30 cellular contexts compared by ENCODE assay signal in the genomic region with DNA sequence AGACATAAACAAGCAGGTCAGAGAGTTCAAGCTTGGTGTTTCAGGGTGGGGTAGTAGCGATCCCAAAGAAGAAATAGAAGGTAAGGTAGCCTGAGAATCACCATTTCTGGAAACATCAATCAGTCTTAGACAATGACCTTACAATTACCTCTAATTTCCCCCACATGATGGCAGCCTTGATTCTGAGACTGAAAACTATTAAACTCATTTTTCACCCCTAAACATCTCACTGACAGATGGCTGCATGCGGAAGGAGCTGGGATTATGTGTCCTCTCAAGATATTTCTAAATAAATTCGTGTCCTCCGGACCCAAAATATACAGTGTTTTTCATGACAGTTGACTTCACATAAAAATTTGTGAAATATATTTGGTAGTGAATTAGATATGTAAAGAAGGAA.
DNase-seq lines count a peak whose midpoint lies in the region; FAIRE-seq and TF ChIP-seq lines count a peak whose summit lies in the region.
"Had no signal": no experiment of that assay in that cellular context is flagged by ENCODE, and none has a peak within 500 bp of the region (broad histone marks: within the 10 kb centered on the region; RNA-seq: fewer than 3 reads in every experiment).

No MANE protein-coding gene starts in this region.

- H3K9me3 ChIP-seq in H1 (ENCODE audit: insufficient read depth in 2 of 2, low read depth in 1 of 2, low read length in 1 of 2), result no peaks in the 10 kb centered on the region
- H3K9me3 ChIP-seq: body of pancreas, colonic mucosa, neutrophil, thyroid gland, vagina had no signal

- TF ChIP-seq CTCF in H1 (IDR thresholded peaks at IDR 0.05; ENCODE audit: control extremely low read depth in 1 of 3, insufficient read depth in 1 of 3, low read depth in 1 of 3, low read length in 3 of 3), result no peak; a peak in 1 of 4 replicates

- no peak overlapping the region for H4K8ac ChIP-seq in H1 (ENCODE audit: extremely low read depth, insufficient read depth, low read length)

- DNase-seq in DMS 273 (lab: John Stamatoyannopoulos, UW; ENCODE audit: unreplicated experiment) (peak; percentile 19), DMS 273 treated with DMSO at 0.1 percent for 48 hours (lab: John Stamatoyannopoulos, UW) (no peak), NCI-H2171 treated with DMSO at 0.1 percent for 48 hours (lab: John Stamatoyannopoulos, UW) (peak; percentile 55), H1 (ENCODE audit: low read depth in 1 of 2, low spot score in 2 of 2) (no peak), pons (ENCODE audit: low spot score) (peak; percentile 93), GDM1 (lab: John Stamatoyannopoulos, UW) (no peak), RKO (ENCODE audit: low spot score) (no peak), OCI-M2 (lab: John Stamatoyannopoulos, UW; ENCODE audit: unreplicated experiment) (no peak)
- DNase-seq: activated CD4-positive, alpha-beta T cell treated with anti-CD3 and anti-CD28 coated beads for 48 hours; activated CD8-positive, alpha-beta memory T cell treated with anti-CD3 and anti-CD28 coated beads for 24 hours; activated gamma-delta T cell treated with Interleukin-2 at 50 U/mL for 16 hours; body of pancreas; colonic mucosa; effector memory CD8-positive, alpha-beta T cell; foreskin fibroblast; heart right ventricle; left colon; NCI-H1092 treated with DMSO at 0.1 percent for 48 hours; NCI-H187 treated with DMSO at 0.1 percent for 48 hours; NCI-H2227 treated with DMSO at 0.1 percent for 48 hours; NCI-H748 treated with DMSO at 0.1 percent for 48 hours; T-helper 9 cell; thyroid gland; WERI-Rb-1 had no signal

- no peak overlapping the region for H3K56ac ChIP-seq in H1 (replicated peaks; ENCODE audit: insufficient read length, low read depth, low read length)

- H4K5ac ChIP-seq in H1 (ENCODE audit: insufficient read length, low read depth, low read length), result no peak overlapping the region

- no peak overlapping the region for H2BK12ac ChIP-seq in H1 (ENCODE audit: low read depth, low read length)

- no peaks in the 10 kb centered on the region for H3K36me3 ChIP-seq in H1 (ENCODE audit: control insufficient read depth in 2 of 4, insufficient read depth in 4 of 4, low read length in 3 of 4)
- H3K36me3 ChIP-seq: colonic mucosa, neutrophil, thyroid gland, vagina, WERI-Rb-1 had no signal

- H2AFZ ChIP-seq in H1 (ENCODE audit: low read length), result no peak overlapping the region

- POLR2A ChIA-PET in H1 (lab: Charles Lee; ENCODE audit: partially characterized antibody), result no interaction called here

- H2BK120ac ChIP-seq in H1 (replicated peaks; ENCODE audit: low read depth, low read length), result no peak overlapping the region

- no peaks in the 10 kb centered on the region for H3K23me2 ChIP-seq in H1 (ENCODE audit: low read depth, low read length)

- FAIRE-seq in H1 (lab: Jason Lieb, UNC), result no peak
- FAIRE-seq: GM19239, H54 had no signal

- H3K79me1 ChIP-seq in H1 (ENCODE audit: low read depth, low read length), result no peaks in the 10 kb centered on the region

- WGBS in H1 (ENCODE audit: extremely low coverage in 1 of 2, insufficient coverage in 1 of 2, insufficient read length in 1 of 2, insufficient replicate concordance in 2 of 2, low coverage in 1 of 2, low lambda C conversion rate in 2 of 2, missing lambda C conversion rate in 1 of 2), 2 experiments, result 66% methylated on average over 4 of the region's 4 CpGs; no CpG with 5 or more reads in 1 of the 2 experiments

- H4K91ac ChIP-seq in H1 (replicated peaks; ENCODE audit: insufficient read length, low read length), result no peak overlapping the region

- no peak for TF ChIP-seq POLR2A in H1 (IDR thresholded peaks at IDR 0.05; ENCODE audit: control extremely low read depth in 1 of 2, low read depth in 2 of 2, low read length in 2 of 2)

- no peak overlapping the region for H2BK15ac ChIP-seq in H1 (ENCODE audit: low read length)

- H3K23ac ChIP-seq in H1 (ENCODE audit: insufficient read length), result no peak overlapping the region

- no peak overlapping the region for H3K4me3 ChIP-seq in H1 (ENCODE audit: extremely low read depth in 1 of 4, insufficient read depth in 2 of 4, low read depth in 3 of 4, low read length in 4 of 4)
- H3K4me3 ChIP-seq: body of pancreas, colonic mucosa, heart right ventricle, skin epidermis, thyroid gland, vagina had no signal

- no peak overlapping the region for H3K14ac ChIP-seq in H1 (ENCODE audit: insufficient read length)

- H2BK5ac ChIP-seq in H1 (ENCODE audit: low read depth, low read length), result no peak overlapping the region

- TF ChIP-seq RAD21 in H1 (IDR thresholded peaks at IDR 0.05 in 1 of 2, conservative IDR thresholded peaks at IDR 0.05 in 1 of 2; ENCODE audit: low read depth in 2 of 2, low read length in 2 of 2), result peak; percentile 16 to 19; a peak in 2 of 4 replicates

- H3K4ac ChIP-seq in H1 (replicated peaks; ENCODE audit: insufficient read length, low read depth, low read length), result no peak overlapping the region

- H2AK5ac ChIP-seq in H1 (ENCODE audit: low read depth, low read length), result no peak overlapping the region

- no peak for TF ChIP-seq EP300 in H1 (IDR thresholded peaks at IDR 0.05; ENCODE audit: borderline replicate concordance in 1 of 2, low read depth in 2 of 2, low read length in 2 of 2)

- H3K27me3 ChIP-seq in H1 (replicated peaks in 1 of 4; ENCODE audit: control insufficient read depth in 3 of 4, extremely low read depth in 1 of 4, insufficient read depth in 3 of 4, low read length in 3 of 4), result no peaks in the 10 kb centered on the region
- H3K27me3 ChIP-seq: body of pancreas, colonic mucosa, thyroid gland, vagina had no signal

- H3K4me2 ChIP-seq in H1 (ENCODE audit: insufficient read depth in 1 of 2, low read depth in 2 of 2, low read length in 2 of 2), result no peak overlapping the region

- CTCF ChIA-PET in H1 (lab: Charles Lee; ENCODE audit: partially characterized antibody), result no interaction called here

- no peaks in the 10 kb centered on the region for H4K20me1 ChIP-seq in H1 (replicated peaks in 1 of 2; ENCODE audit: control insufficient read depth in 1 of 2, insufficient read depth in 2 of 2, low read length in 2 of 2)

- H3K27ac ChIP-seq in H1 (ENCODE audit: low read depth, low read length), result no peak overlapping the region
- H3K27ac ChIP-seq: 22Rv1, body of pancreas, colonic mucosa, heart right ventricle, neutrophil, skin epidermis, thyroid gland, vagina, WERI-Rb-1 had no signal

- no peak overlapping the region for H3K9ac ChIP-seq in H1 (replicated peaks in 1 of 4; ENCODE audit: extremely low read depth in 1 of 4, low read depth in 3 of 4, low read length in 3 of 4)

- H3K18ac ChIP-seq in H1 (ENCODE audit: extremely low read depth, low read length), result no peak overlapping the region

- H2BK20ac ChIP-seq in H1 (ENCODE audit: low read length), result no peak overlapping the region

- H3K4me1 ChIP-seq in H1 (replicated peaks in 1 of 4; ENCODE audit: control insufficient read depth in 3 of 4, insufficient read depth in 4 of 4, low read length in 3 of 4), result no peaks in the 10 kb centered on the region; a peak in 1 of 7 replicates
- H3K4me1 ChIP-seq: body of pancreas, colonic mucosa, heart right ventricle, vagina had no signal

- H3K79me2 ChIP-seq in H1 (ENCODE audit: control insufficient read depth in 1 of 2, insufficient read depth in 2 of 2, low read length in 2 of 2), result no peaks in the 10 kb centered on the region

TF ChIP-seq in H1, 55 proteins besides CTCF, POLR2A, EP300 and RAD21:
- TF ChIP-seq SAP30 (IDR thresholded peaks at IDR 0.05; ENCODE audit: insufficient read depth, insufficient replicate concordance, low read length) (no peak), ASH2L (IDR thresholded peaks at IDR 0.05; ENCODE audit: low read length) (no peak), TEAD4 (IDR thresholded peaks at IDR 0.05; ENCODE audit: low read depth, low read length) (no peak), GTF2F1 (IDR thresholded peaks at IDR 0.05; ENCODE audit: borderline replicate concordance, low read depth, low read length) (no peak), CEBPB (IDR thresholded peaks at IDR 0.05; ENCODE audit: low read depth, low read length) (no peak), JUND (IDR thresholded peaks at IDR 0.05; ENCODE audit: low read length) (no peak), SIN3A (conservative IDR thresholded peaks at IDR 0.05 in 1 of 2, IDR thresholded peaks at IDR 0.05 in 1 of 2; ENCODE audit: low read depth in 1 of 2, low read length in 2 of 2) (no peak), CREB1 (IDR thresholded peaks at IDR 0.05) (no peak)

Comparison
In these comparisons a context has a peak if more than half of its experiments do, and no peak if none do; other contexts are left out.
1. DNase-seq: peak in DMS 273 (single experiment), NCI-H2171 treated with DMSO at 0.1 percent for 48 hours (single experiment) and pons (single experiment); none in DMS 273 treated with DMSO at 0.1 percent for 48 hours (single experiment), H1 (0 of 2), GDM1 (single experiment), RKO (single experiment) and OCI-M2 (single experiment).